In the genomic region with DNA sequence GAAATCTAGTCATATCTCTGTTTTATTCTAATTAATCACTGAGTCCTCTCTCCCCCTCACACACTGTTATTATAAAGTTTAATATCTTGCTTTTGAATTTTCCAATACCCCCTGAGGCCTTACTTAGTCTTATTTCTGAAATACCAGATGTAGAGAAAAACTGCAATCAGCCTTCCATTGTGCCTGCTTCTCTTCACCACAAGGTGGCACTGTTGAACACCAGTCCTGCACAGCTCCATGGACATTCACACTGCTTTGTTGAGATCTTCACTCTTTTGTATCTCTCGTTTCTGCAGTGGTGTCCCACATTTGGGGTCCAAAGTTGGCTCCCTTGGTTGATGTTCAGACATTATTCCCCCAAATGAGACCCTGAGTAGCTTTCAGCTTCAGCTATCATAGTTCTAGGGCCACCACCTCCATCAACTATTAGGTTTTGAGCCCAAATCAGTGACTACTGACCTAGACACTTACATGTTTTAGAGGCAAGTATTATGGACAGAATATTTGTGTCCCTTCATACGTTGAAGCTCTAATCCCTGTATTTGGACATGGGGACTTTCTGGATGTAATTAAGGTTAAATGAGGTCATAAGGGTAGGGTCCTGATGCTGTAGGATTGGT, we compare ENCODE assay signal across 9 cellular contexts. TPM values are rescaled to one million over a fixed set of nuclear protein-coding genes. Genes with fewer than 3 reads are reported as not detected.
DNase-seq lines count a peak whose midpoint lies in the region; ATAC-seq and TF ChIP-seq lines count a peak whose summit lies in the region.
"Had no signal": no experiment of that assay in that cellular context is flagged by ENCODE, and none has a peak within 500 bp of the region (broad histone marks: within the 10 kb centered on the region; RNA-seq: fewer than 3 reads in every experiment).

No MANE protein-coding gene starts in this region.

- no peaks in the 10 kb centered on the region for H3K9me2 ChIP-seq in DOHH2 (replicated peaks; ENCODE audit: control insufficient read depth, low read length)

- no peak for ATAC-seq in HG03457 (IDR thresholded peaks at IDR 0.05; ENCODE audit: unreplicated experiment)

- H3K79me2 ChIP-seq in DOHH2 (ENCODE audit: control insufficient read depth, low read length): no peaks in the 10 kb centered on the region

- H3K4me3 Mint-ChIP-seq in CD8-positive, alpha-beta memory T cell: no peak overlapping the region

- H3K9me3 Mint-ChIP-seq in CD8-positive, alpha-beta memory T cell: peaks cover 35 to 73% (median 68%) of the 10 kb centered on the region in 5 donors

- H3K36me3 ChIP-seq in DOHH2 (ENCODE audit: control insufficient read depth, low read length) (no peaks in the 10 kb centered on the region), Peyer's patch (no peaks in the 10 kb centered on the region)
- H3K36me3 ChIP-seq in CD8-positive, alpha-beta memory T cell (ENCODE audit: insufficient read depth, low read length): no peaks in the 10 kb centered on the region

- TF ChIP-seq POLR2A in Peyer's patch (IDR thresholded peaks at IDR 0.05): no peak

- H3K4me3 ChIP-seq in AG04450 (ENCODE audit: low read depth, low read length) (no peak overlapping the region), DOHH2 (ENCODE audit: low read length) (no peak overlapping the region), Peyer's patch (no peak overlapping the region), fibroblast of villous mesenchyme (ENCODE audit: low read depth, low read length) (no peak overlapping the region)
- H3K4me3 ChIP-seq in CD8-positive, alpha-beta memory T cell (ENCODE audit: low read length): no peak overlapping the region

- peaks cover 0 to 7% of the 10 kb centered on the region in 2 donors for H3K27me3 Mint-ChIP-seq in CD8-positive, alpha-beta memory T cell

- POLR2A ChIA-PET in AG04450 (lab: Yijun Ruan, JAX): no interaction called here
- POLR2A ChIA-PET in CD8-positive, alpha-beta memory T cell (lab: Charles Lee): no interaction called here

- no peaks in the 10 kb centered on the region for H3K4me1 Mint-ChIP-seq in CD8-positive, alpha-beta memory T cell

- no peak overlapping the region for H3K4me2 ChIP-seq in DOHH2 (ENCODE audit: low read length)

- H3F3A ChIP-seq in DOHH2 (ENCODE audit: control insufficient read depth, insufficient read depth): no peaks in the 10 kb centered on the region

- H3K9me3 ChIP-seq in AG04450 (ENCODE audit: control insufficient read depth, insufficient read depth, low read length): peaks cover 19% of the 10 kb centered on the region
- peaks cover 43% of the 10 kb centered on the region for H3K9me3 ChIP-seq in DOHH2 (ENCODE audit: control insufficient read depth, insufficient read depth, low read length)
- peaks cover 0 to 13% (median 3%) of the 10 kb centered on the region in 4 donors for H3K9me3 ChIP-seq in Peyer's patch
- peaks cover 21% of the 10 kb centered on the region for H3K9me3 ChIP-seq in CD8-positive, alpha-beta memory T cell (ENCODE audit: low read length)

- DNase-seq in AG04450 (ENCODE audit: low read depth, low spot score): no peak
- no peak for DNase-seq in Peyer's patch
- no peak for DNase-seq in fibroblast of villous mesenchyme (ENCODE audit: low read depth)
- no peak for DNase-seq in HPDE6-E6E7 (ENCODE audit: extremely low spot score)
- no peak for DNase-seq in CD8-positive, alpha-beta memory T cell
- no peak for DNase-seq in glomerular visceral epithelial cell (ENCODE audit: extremely low spot score)
- DNase-seq: NCI-H1092 treated with DMSO at 0.1 percent for 48 hours had no signal

- H3K27ac Mint-ChIP-seq in CD8-positive, alpha-beta memory T cell: no peak overlapping the region

- no peaks in the 10 kb centered on the region for H4K20me1 ChIP-seq in DOHH2 (ENCODE audit: control insufficient read depth, insufficient read depth, low read depth, low read length)

- CTCF ChIA-PET in AG04450 (lab: Charles Lee): interaction anchor here (1.6 to 2.1 kb wide), 2 partner anchors 10 to 24 kb away, joined by 6 to 11 read pairs; no protein-coding TSS in a partner anchor
- CTCF ChIA-PET in CD8-positive, alpha-beta memory T cell (lab: Charles Lee): interaction anchor here (1.0 kb wide), 2 partner anchors 19 to 378 kb away, joined by 3 read pairs; no protein-coding TSS in a partner anchor

- H3K27ac ChIP-seq in AG04450 (ENCODE audit: low read depth, low read length): no peak overlapping the region
- no peak overlapping the region for H3K27ac ChIP-seq in DOHH2 (ENCODE audit: low read depth, low read length)
- no peak overlapping the region for H3K27ac ChIP-seq in Peyer's patch
- no peak overlapping the region for H3K27ac ChIP-seq in CD8-positive, alpha-beta memory T cell (ENCODE audit: low read depth, low read length)

- H3K36me3 Mint-ChIP-seq in CD8-positive, alpha-beta memory T cell: peaks cover 10 to 72% (median 28%) of the 10 kb centered on the region in 3 donors

- TF ChIP-seq CTCF in AG04450 (IDR thresholded peaks at IDR 0.05; ENCODE audit: low read depth, low read length) (peak; percentile 46), DOHH2 (IDR thresholded peaks at IDR 0.05; ENCODE audit: low read depth, low read length, poor library complexity, severe bottlenecking) (peak; percentile 97), Peyer's patch (IDR thresholded peaks at IDR 0.05) (peak in 4 of 6 experiments; percentile 30 to 58 (median 42)), fibroblast of villous mesenchyme (IDR thresholded peaks at IDR 0.05; ENCODE audit: insufficient read depth, low read depth, low read length) (peak; percentile 54)

- no peaks in the 10 kb centered on the region for H3K4me1 ChIP-seq in DOHH2 (ENCODE audit: control insufficient read depth, low read length)
- no peaks in the 10 kb centered on the region for H3K4me1 ChIP-seq in Peyer's patch
- no peaks in the 10 kb centered on the region for H3K4me1 ChIP-seq in CD8-positive, alpha-beta memory T cell (ENCODE audit: insufficient read depth, low read length)

- H3K27me3 ChIP-seq in AG04450 (ENCODE audit: control insufficient read depth, insufficient read depth, low read length) (peaks cover 2% of the 10 kb centered on the region), DOHH2 (ENCODE audit: control insufficient read depth, low read length) (no peaks in the 10 kb centered on the region), Peyer's patch (no peaks in the 10 kb centered on the region)
- H3K27me3 ChIP-seq in CD8-positive, alpha-beta memory T cell (ENCODE audit: insufficient read depth, low read length, poor library complexity, severe bottlenecking): no peaks in the 10 kb centered on the region

RNA-seq across cellular contexts. Expression of a gene that starts 24.3 kb away (rescaled TPM):
- polyA plus RNA-seq in AG04450 (2011; rRNA removed): 81.7 and 96.7 TPM in 2 replicates
- polyA minus RNA-seq in AG04450 (2011; rRNA and poly(A)+ RNA removed): 57.5 and 70.5 TPM in 2 replicates
- total RNA-seq in Peyer's patch (10 to 100 TPM; 21.0 to 57.8 (median 27.3) TPM), fibroblast of villous mesenchyme (66.0 and 74.3 TPM in 2 replicates)
- 10 to 100 TPM; 23.0 to 25.1 TPM for total RNA-seq in CD8-positive, alpha-beta memory T cell
- polyA plus RNA-seq in CD8-positive, alpha-beta memory T cell: 17.1 TPM

Comparison
In these comparisons a context has a peak if more than half of its experiments do, and no peak if none do; other contexts are left out.
1. CTCF ChIP-seq: peak in every context shown above with its lines; median percentile 97 in DOHH2; 54 in fibroblast of villous mesenchyme; 46 in AG04450; 42 in Peyer's patch.